ENCODE assay signal across 26 cellular contexts in genomic region chrX:39157796-39158195, GRCh38.
DNase-seq lines count a peak whose midpoint lies in the region; ATAC-seq, FAIRE-seq and TF ChIP-seq lines count a peak whose summit lies in the region.
"Had no signal": no experiment of that assay in that cellular context is flagged by ENCODE, and none has a peak within 500 bp of the region (broad histone marks: within the 10 kb centered on the region; RNA-seq: fewer than 3 reads in every experiment).

No MANE protein-coding gene starts in this region.

- peak overlapping the region; percentile 98 for H3K27ac Mint-ChIP-seq in glutamatergic neuron (ENCODE audit: unreplicated experiment)
- H3K27ac Mint-ChIP-seq: activated T-helper 1 cell treated with anti-CD3 and anti-CD28 coated beads, Interleukin-12 subunit alpha, Interleukin-12 subunit beta, Interleukin-2, Interleukin-4 antibody, amounts not matched to agents 30 ng/mL and 10 ng/mL and 1 ng/mL, durations not matched to agents 14 hours and 24 hours and 36 hours; B cell; progenitor cell of endocrine pancreas had no signal

- no peak for TF ChIP-seq CTCF in glutamatergic neuron (IDR thresholded peaks at IDR 0.05; ENCODE audit: partially characterized antibody, unreplicated experiment)

- peaks cover 6% of the 10 kb centered on the region for H3K27me3 Mint-ChIP-seq in glutamatergic neuron (ENCODE audit: unreplicated experiment)

- intact Hi-C loops in head of caudate nucleus (cut with DNase I), result no loop called here

- no peak for FAIRE-seq in urothelium cell line (lab: Jason Lieb, UNC)
- FAIRE-seq: A204.1, endothelial cell of umbilical vein, GM18507, H54 had no signal

- H3K4me3 Mint-ChIP-seq in glutamatergic neuron (ENCODE audit: unreplicated experiment), result peak overlapping the region; percentile 53
- H3K4me3 Mint-ChIP-seq: activated T-helper 1 cell treated with anti-CD3 and anti-CD28 coated beads, Interleukin-12 subunit alpha, Interleukin-12 subunit beta, Interleukin-2, Interleukin-4 antibody, amounts not matched to agents 30 ng/mL and 10 ng/mL and 1 ng/mL, durations not matched to agents 14 hours and 24 hours and 36 hours; B cell had no signal

- H3K9me3 Mint-ChIP-seq in glutamatergic neuron (ENCODE audit: unreplicated experiment), result peaks cover 11% of the 10 kb centered on the region
- H3K9me3 Mint-ChIP-seq: activated T-helper 1 cell treated with anti-CD3 and anti-CD28 coated beads, Interleukin-12 subunit alpha, Interleukin-12 subunit beta, Interleukin-2, Interleukin-4 antibody, amounts not matched to agents 30 ng/mL and 10 ng/mL and 1 ng/mL, durations not matched to agents 14 hours and 24 hours and 36 hours had no signal

- no peaks in the 10 kb centered on the region for H3K36me3 Mint-ChIP-seq in glutamatergic neuron (ENCODE audit: unreplicated experiment)

- DNase-seq in NCI-H748 (lab: John Stamatoyannopoulos, UW; ENCODE audit: unreplicated experiment), result peak; percentile 24
- DNase-seq in NCI-H748 treated with DMSO at 0.1 percent for 48 hours (lab: John Stamatoyannopoulos, UW), result no peak
- peak; percentile 26 for DNase-seq in SW480 (ENCODE audit: low spot score)
- no peak for DNase-seq in glutamatergic neuron
- DNase-seq in urothelium cell line (ENCODE audit: low spot score), result peak; percentile 27
- DNase-seq in activated T-cell treated with anti-CD3 and anti-CD28 coated beads, Interleukin-2, amount 50 U/mL, for 48 hours, result no peak
- DNase-seq in head of caudate nucleus, result no peak
- DNase-seq: activated CD4-positive, alpha-beta T cell treated with anti-CD3 and anti-CD28 coated beads for 48 hours; activated naive CD4-positive, alpha-beta T cell treated with anti-CD3 and anti-CD28 coated beads, Interleukin-2, amount 50 U/mL, for 16 hours; amygdala; DMS53; GF-D8; heart left ventricle; mammary epithelial cell; NCI-H510A; RPMI8226; T-helper 2 cell; trophoblast cell had no signal

- H3K4me1 Mint-ChIP-seq in glutamatergic neuron (ENCODE audit: low read depth, unreplicated experiment), result peaks cover 29% of the 10 kb centered on the region

- no peak for ATAC-seq in GM21526 (IDR thresholded peaks at IDR 0.05; ENCODE audit: low FRiP score, unreplicated experiment)

Comparison
In these comparisons a context has a peak if more than half of its experiments do, and no peak if none do; other contexts are left out.
1. DNase-seq: peak in NCI-H748 (single experiment), SW480 (single experiment) and urothelium cell line (single experiment); none in NCI-H748 treated with DMSO at 0.1 percent for 48 hours (single experiment), glutamatergic neuron (single experiment), activated T-cell treated with anti-CD3 and anti-CD28 coated beads, Interleukin-2, amount 50 U/mL, for 48 hours (0 of 2) and head of caudate nucleus (0 of 42).